In genomic region chr3:45145223-45145622, GRCh38 we compare ENCODE assay signal across 8 cellular contexts. TPM values are rescaled to one million over a fixed set of nuclear protein-coding genes. Genes with fewer than 3 reads are reported as not detected.
A peak's percentile ranks its signal among the peaks of the same experiment; 100 is the strongest.
DNase-seq lines count a peak whose midpoint lies in the region; ATAC-seq, FAIRE-seq and TF ChIP-seq lines count a peak whose summit lies in the region.

No MANE protein-coding gene starts in this region.

- intact Hi-C loops in left colon (cut with DNase I, micrococcal nuclease), result no loop called here

- H3K27me3 ChIP-seq in astrocyte (ENCODE audit: insufficient read depth, low read length), result peaks cover 4% of the 10 kb centered on the region
- H3K27me3 ChIP-seq in thoracic aorta (replicated peaks; ENCODE audit: insufficient read depth), result no peaks in the 10 kb centered on the region

- no peak overlapping the region for H3K27ac Mint-ChIP-seq in activated CD8-positive, alpha-beta memory T cell treated with anti-CD3 and anti-CD28 coated beads, Interleukin-2, amount 10 ng/mL, durations not matched to agents 7 days and 5 days
- no peak overlapping the region for H3K27ac Mint-ChIP-seq in astrocyte (ENCODE audit: unreplicated experiment)

- CTCF ChIA-PET in activated CD8-positive, alpha-beta memory T cell treated with anti-CD3 and anti-CD28 coated beads, Interleukin-2, amount 10 ng/mL, durations not matched to agents 7 days and 5 days (lab: Charles Lee), result interaction anchor here (1.0 to 1.8 kb wide), 2 partner anchors 65 to 105 kb away, joined by 4 read pairs; no protein-coding TSS in a partner anchor

- TF ChIP-seq CTCF in astrocyte (IDR thresholded peaks at IDR 0.05; ENCODE audit: insufficient read depth, low read depth, low read length), result no peak
- TF ChIP-seq CTCF in thoracic aorta (IDR thresholded peaks at IDR 0.05), result no peak

- no peaks in the 10 kb centered on the region for H3K9me3 Mint-ChIP-seq in activated CD8-positive, alpha-beta memory T cell treated with anti-CD3 and anti-CD28 coated beads, Interleukin-2, amount 10 ng/mL, durations not matched to agents 7 days and 5 days (ENCODE audit: low read depth)
- peaks cover 8% of the 10 kb centered on the region for H3K9me3 Mint-ChIP-seq in astrocyte (ENCODE audit: unreplicated experiment)

- H3K4me2 ChIP-seq in astrocyte (ENCODE audit: low read length), result peak overlapping the region; percentile 95

- H3K27me3 Mint-ChIP-seq in activated CD8-positive, alpha-beta memory T cell treated with anti-CD3 and anti-CD28 coated beads, Interleukin-2, amount 10 ng/mL, durations not matched to agents 7 days and 5 days, result peaks cover 82% of the 10 kb centered on the region
- H3K27me3 Mint-ChIP-seq in astrocyte (ENCODE audit: low read depth, unreplicated experiment), result peaks cover 48% of the 10 kb centered on the region

- H3K9ac ChIP-seq in astrocyte (ENCODE audit: low read length), result peak overlapping the region; percentile 72

- H3K36me3 Mint-ChIP-seq in activated CD8-positive, alpha-beta memory T cell treated with anti-CD3 and anti-CD28 coated beads, Interleukin-2, amount 10 ng/mL, durations not matched to agents 7 days and 5 days, result peaks cover 4% of the 10 kb centered on the region
- peaks cover 6% of the 10 kb centered on the region for H3K36me3 Mint-ChIP-seq in astrocyte (ENCODE audit: low read depth, unreplicated experiment)

- H3K79me2 ChIP-seq in astrocyte (ENCODE audit: insufficient read depth, low read length), result peaks cover 36% of the 10 kb centered on the region

- H3K27ac ChIP-seq in astrocyte (ENCODE audit: low read depth, low read length) (no peak overlapping the region), thoracic aorta (no peak overlapping the region)

- no peak for ATAC-seq in activated CD8-positive, alpha-beta memory T cell treated with anti-CD3 and anti-CD28 coated beads, Interleukin-2, amount 10 ng/mL, durations not matched to agents 7 days and 5 days
- ATAC-seq in left colon, result peak; percentile 32
- ATAC-seq in thoracic aorta (ENCODE audit: insufficient number of reproducible peaks, low FRiP score, low read depth), result no peak
- ATAC-seq in HG03280 (IDR thresholded peaks at IDR 0.05; ENCODE audit: unreplicated experiment), result no peak

- no peak for FAIRE-seq in astrocyte (lab: Jason Lieb, UNC)

- H3K4me1 Mint-ChIP-seq in activated CD8-positive, alpha-beta memory T cell treated with anti-CD3 and anti-CD28 coated beads, Interleukin-2, amount 10 ng/mL, durations not matched to agents 7 days and 5 days, result peaks cover 19% of the 10 kb centered on the region
- peaks cover 2% of the 10 kb centered on the region for H3K4me1 Mint-ChIP-seq in astrocyte (ENCODE audit: low read depth, unreplicated experiment)

- peak overlapping the region; percentile 85 for H2AFZ ChIP-seq in astrocyte (ENCODE audit: low read depth, low read length)

- H3K9me3 ChIP-seq in astrocyte (ENCODE audit: insufficient read depth, low read depth, low read length) (no peaks in the 10 kb centered on the region), thoracic aorta (no peaks in the 10 kb centered on the region)

- no peak for DNase-seq in activated CD8-positive, alpha-beta memory T cell treated with anti-CD3 and anti-CD28 coated beads, Interleukin-2, amount 10 ng/mL, durations not matched to agents 7 days and 5 days
- DNase-seq in activated CD8-positive, alpha-beta memory T cell treated with anti-CD3 and anti-CD28 coated beads for 24 hours, result no peak
- DNase-seq in astrocyte (ENCODE audit: low read depth) (no peak), left colon (peak in 1 of 2 donors; percentile 45), thoracic aorta (ENCODE audit: low spot score) (no peak), DMS79 treated with DMSO at 0.1 percent for 48 hours (lab: John Stamatoyannopoulos, UW) (no peak), NCI-H1048 (lab: John Stamatoyannopoulos, UW) (no peak)

- no peaks in the 10 kb centered on the region for H4K20me1 ChIP-seq in astrocyte (ENCODE audit: insufficient read depth, low read length)

- H3K4me1 ChIP-seq in astrocyte (ENCODE audit: insufficient read depth, low read length) (peaks cover 16% of the 10 kb centered on the region), thoracic aorta (ENCODE audit: control insufficient read depth in 1 of 2, low read depth in 2 of 2) (peaks cover 5 to 12% of the 10 kb centered on the region in 2 donors)

- H3K36me3 ChIP-seq in astrocyte (ENCODE audit: insufficient read depth, low read length), result no peaks in the 10 kb centered on the region
- H3K36me3 ChIP-seq in thoracic aorta, result no peaks in the 10 kb centered on the region

- H3K4me3 Mint-ChIP-seq in activated CD8-positive, alpha-beta memory T cell treated with anti-CD3 and anti-CD28 coated beads, Interleukin-2, amount 10 ng/mL, durations not matched to agents 7 days and 5 days, result peak overlapping the region; percentile 73
- H3K4me3 Mint-ChIP-seq in astrocyte (ENCODE audit: unreplicated experiment), result peak overlapping the region; percentile 83

- H3K4me3 ChIP-seq in astrocyte (ENCODE audit: insufficient read depth, low read depth, low read length) (peak overlapping the region; percentile 76), thoracic aorta (peak overlapping the region; percentile 76)

RNA-seq across cellular contexts. Expression of gene CDCP1, which starts 1.0 kb away (rescaled TPM):
- total RNA-seq in activated CD8-positive, alpha-beta memory T cell treated with anti-CD3 and anti-CD28 coated beads, Interleukin-2, amount 10 ng/mL, durations not matched to agents 7 days and 5 days, result 1 to 10 TPM; 5.3 to 7.0 TPM
- total RNA-seq in astrocyte (4.2 and 6.8 TPM in 2 replicates), left colon (10 to 100 TPM; 89.3 to 97.0 TPM), thoracic aorta (1 to 10 TPM; 3.4 to 7.3 TPM)

Comparison
In these comparisons a context has a peak if more than half of its experiments do, and no peak if none do; other contexts are left out.
1. RNA of gene CDCP1, which starts 1.0 kb away (total RNA-seq): 89.3 to 97.0 TPM in left colon; 3.4 to 7.3 TPM in thoracic aorta, 5.3 to 7.0 TPM in activated CD8-positive, alpha-beta memory T cell treated with anti-CD3 and anti-CD28 coated beads, Interleukin-2, amount 10 ng/mL, durations not matched to agents 7 days and 5 days and 4.2 to 6.8 TPM in astrocyte; every median in the first group is over 10 times any median in the second.